ENCODE assay signal across 9 cellular contexts in genomic region chr9:27548055-27548741, GRCh38. TPM values are rescaled to one million over a fixed set of nuclear protein-coding genes. Genes with fewer than 3 reads are reported as not detected.
DNase-seq lines count a peak whose midpoint lies in the region; ATAC-seq, FAIRE-seq and TF ChIP-seq lines count a peak whose summit lies in the region.
"Had no signal": no experiment of that assay in that cellular context is flagged by ENCODE, and none has a peak within 500 bp of the region (broad histone marks: within the 10 kb centered on the region; RNA-seq: fewer than 3 reads in every experiment).

No MANE protein-coding gene starts in this region.

- H3K9ac ChIP-seq in Loucy (ENCODE audit: low read depth, low read length, poor library complexity, severe bottlenecking) (no peak overlapping the region), HepG2 (ENCODE audit: insufficient read depth, low read depth, low read length) (no peak overlapping the region)

- no peak for TF ChIP-seq RAD21 in HepG2 (CRISPR knock-in tag; IDR thresholded peaks at IDR 0.05)

- TF ChIP-seq EP300 in HepG2 (IDR thresholded peaks at IDR 0.05; ENCODE audit: low read depth in 2 of 2, low read length in 2 of 2) (no peak), HepG2 (CRISPR knock-in tag; IDR thresholded peaks at IDR 0.05; ENCODE audit: borderline replicate concordance) (no peak)

- H3K79me2 ChIP-seq in Loucy (ENCODE audit: insufficient read depth, low read length) (no peaks in the 10 kb centered on the region), HepG2 (ENCODE audit: insufficient read depth, low read length) (no peaks in the 10 kb centered on the region)

- H3K27me3 ChIP-seq in Loucy (ENCODE audit: insufficient read depth, low read length, poor library complexity, severe bottlenecking) (no peaks in the 10 kb centered on the region), brain microvascular endothelial cell (replicated peaks) (no peaks in the 10 kb centered on the region), HepG2 (ENCODE audit: control insufficient read depth in 1 of 2, insufficient read depth in 2 of 2, low read length in 2 of 2) (no peaks in the 10 kb centered on the region)
- H3K27me3 ChIP-seq: neutrophil had no signal

- no peaks in the 10 kb centered on the region for H3F3A ChIP-seq in Loucy (ENCODE audit: low read depth)

- in situ Hi-C loops in brain microvascular endothelial cell (cut with HindIII; ENCODE audit: low pct_ligation_motif_present, low sequenced_read_pairs) (no loop called here), HepG2 (cut with HindIII; ENCODE audit: extremely low pct_ligation_motif_present, low pct_unique_long_range_greater_than_20kb) (no loop called here)

- H3K9me3 ChIP-seq in Loucy (ENCODE audit: insufficient read depth, low read depth, low read length) (no peaks in the 10 kb centered on the region), HepG2 (ENCODE audit: low read length) (no peaks in the 10 kb centered on the region)
- H3K9me3 ChIP-seq: neutrophil had no signal

- TF ChIP-seq POLR2A in HepG2 (IDR thresholded peaks at IDR 0.05; ENCODE audit: insufficient read depth in 1 of 2, low read depth in 2 of 2, low read length in 2 of 2): no peak

- CTCF ChIA-PET in HepG2 (lab: Yijun Ruan, JAX; ENCODE audit: low intra/inter-chr PET ratio, low total read pairs): interaction anchor here (0.8 to 2.2 kb wide), 3 partner anchors 213 to 216 kb away, joined by 3 to 21 read pairs (median 3); no protein-coding TSS in a partner anchor

- peak; percentile 64; the same call in 2 of the 3 replicates for ATAC-seq in HepG2

- H3K4me1 ChIP-seq in Loucy (ENCODE audit: insufficient read depth, low read length, poor library complexity, severe bottlenecking) (no peaks in the 10 kb centered on the region), HepG2 (ENCODE audit: insufficient read depth, low read length) (no peaks in the 10 kb centered on the region)

- TF ChIP-seq CTCF in GM12873 (IDR thresholded peaks at IDR 0.05; ENCODE audit: insufficient read depth, low read depth, low read length, missing control alignments) (peak; percentile 30), Loucy (conservative IDR thresholded peaks at IDR 0.05; ENCODE audit: low read length) (peak; percentile 62), brain microvascular endothelial cell (IDR thresholded peaks at IDR 0.05; ENCODE audit: low read depth, low read length, missing control alignments) (peak; percentile 39), HepG2 (CRISPR knock-in tag; IDR thresholded peaks at IDR 0.05) (peak; percentile 56)

- WGBS in HepG2 (ENCODE audit: low lambda C conversion rate): 62% methylated on average over 10 of the region's 10 CpGs

- intact Hi-C loops in HepG2 (cut with micrococcal nuclease; ENCODE audit: unreplicated experiment): loop anchor here (1.0 to 5.0 kb wide), 2 partner anchors 215 to 301 kb away; no protein-coding TSS in a partner anchor

- no peaks in the 10 kb centered on the region for H3K9me2 ChIP-seq in Loucy (replicated peaks; ENCODE audit: low read depth, low read length)

- FAIRE-seq in HepG2 (lab: Jason Lieb, UNC): peak; percentile 18

- no peak for DNase-seq in brain microvascular endothelial cell
- DNase-seq in HepG2 (ENCODE audit: low spot score): no peak
- no peak for DNase-seq in OCI-M2 (lab: John Stamatoyannopoulos, UW; ENCODE audit: unreplicated experiment)
- DNase-seq in cerebellar nuclear complex (lab: John Stamatoyannopoulos, UW): no peak
- no peak for DNase-seq in HuH-7.5 (ENCODE audit: low spot score)

- POLR2A ChIA-PET in HepG2 (lab: Yijun Ruan, JAX): no interaction called here

- H3K4me2 ChIP-seq in Loucy (ENCODE audit: low read depth, low read length, poor library complexity, severe bottlenecking) (no peak overlapping the region), HepG2 (ENCODE audit: low read depth, low read length) (no peak overlapping the region)

- H3K36me3 ChIP-seq in Loucy (ENCODE audit: insufficient read depth, low read length): no peaks in the 10 kb centered on the region
- H3K36me3 ChIP-seq in brain microvascular endothelial cell (replicated peaks): no peaks in the 10 kb centered on the region
- no peaks in the 10 kb centered on the region for H3K36me3 ChIP-seq in HepG2 (replicated peaks in 1 of 2; ENCODE audit: control insufficient read depth in 1 of 2, insufficient read depth in 2 of 2, low read length in 2 of 2)

- H3K27ac ChIP-seq in brain microvascular endothelial cell (no peak overlapping the region), HepG2 (ENCODE audit: extremely low read length, insufficient read depth, low read length) (no peak overlapping the region)
- H3K27ac ChIP-seq: neutrophil had no signal

- H2AFZ ChIP-seq in Loucy (ENCODE audit: low read length) (no peak overlapping the region), HepG2 (ENCODE audit: low read length) (no peak overlapping the region)

- BruUV-seq in HepG2 (replicated peaks; lab: Mats Ljungman, UMichigan): no TSS peak

- H3K4me3 ChIP-seq in Loucy (ENCODE audit: low read length, poor library complexity, severe bottlenecking): no peak overlapping the region
- H3K4me3 ChIP-seq in brain microvascular endothelial cell (ENCODE audit: low read depth, low read length): no peak overlapping the region
- H3K4me3 ChIP-seq in HepG2 (replicated peaks in 1 of 3; ENCODE audit: insufficient read depth in 1 of 3, low read depth in 2 of 3, low read length in 3 of 3): no peak overlapping the region

- H4K20me1 ChIP-seq in Loucy (ENCODE audit: insufficient read depth, low read length, poor library complexity, severe bottlenecking) (no peaks in the 10 kb centered on the region), HepG2 (ENCODE audit: insufficient read depth, low read length) (no peaks in the 10 kb centered on the region)

RNA-seq across cellular contexts. Expression of gene MOB3B, which starts 18.6 kb away (rescaled TPM):
- 0.03 and 0.09 TPM in 2 replicates for total RNA-seq in HepG2 (2016; rRNA removed; fragmentation: Illumina TruSeq; extraction: Trizol)
- total RNA-seq in HepG2 (2016; cell fraction: cytosol; rRNA removed; fragmentation: Illumina TruSeq; extraction: Trizol; ENCODE audit: low read depth): not detected in 2 replicates
- total RNA-seq in HepG2 (2016; cell fraction: insoluble cytoplasmic fraction; rRNA removed; fragmentation: Illumina TruSeq; extraction: Trizol): 0.06 TPM in 2 replicates
- total RNA-seq in HepG2 (2016; cell fraction: membrane; rRNA removed; fragmentation: Illumina TruSeq; extraction: Trizol): 0.03 and 0.09 TPM in 2 replicates
- not detected in 2 replicates for total RNA-seq in HepG2 (2016; cell fraction: nucleus; rRNA removed; fragmentation: Illumina TruSeq; extraction: Trizol)
- polyA plus RNA-seq in HepG2 (2011; rRNA removed): 0.03 TPM in 2 replicates
- polyA plus RNA-seq in HepG2 (2011; cell fraction: cytosol; rRNA removed): 0.01 and 0.03 TPM in 2 replicates
- polyA plus RNA-seq in HepG2 (2011; cell fraction: nucleus; rRNA removed): 0.03 and 0.07 TPM in 2 replicates
- 0.04 and 0.09 TPM in 2 replicates for polyA plus RNA-seq in HepG2 (2012)
- polyA plus RNA-seq in HepG2 (2016; cell fraction: cytosol; fragmentation: Illumina TruSeq; extraction: Trizol; ENCODE audit: low read depth): not detected in 2 replicates
- polyA plus RNA-seq in HepG2 (2016; cell fraction: insoluble cytoplasmic fraction; fragmentation: Illumina TruSeq; extraction: Trizol; ENCODE audit: low read depth): 0.07 and 0.10 TPM in 2 replicates
- 0.03 TPM in 1 of 2 replicates, not detected in the other for polyA plus RNA-seq in HepG2 (2016; cell fraction: membrane; fragmentation: Illumina TruSeq; extraction: Trizol; ENCODE audit: low read depth)
- polyA plus RNA-seq in HepG2 (2016; cell fraction: nucleus; fragmentation: Illumina TruSeq; extraction: Trizol; ENCODE audit: insufficient read depth, low read depth): 0.11 TPM in 1 of 2 replicates, not detected in the other
- 0.02 and 15.4 TPM in 2 replicates for polyA minus RNA-seq in HepG2 (2011; rRNA and poly(A)+ RNA removed; ENCODE audit: low replicate concordance)
- polyA minus RNA-seq in HepG2 (2011; cell fraction: cytosol; rRNA and poly(A)+ RNA removed): not detected in 2 replicates
- polyA minus RNA-seq in HepG2 (2011; cell fraction: nucleus; rRNA and poly(A)+ RNA removed): 0.12 TPM in 1 of 2 replicates, not detected in the other

RNA-seq across cellular contexts. Expression of gene IFNK, which starts 24.1 kb away (rescaled TPM):
- not detected in 2 replicates for total RNA-seq in HepG2 (2016; rRNA removed; fragmentation: Illumina TruSeq; extraction: Trizol)
- not detected in 2 replicates for total RNA-seq in HepG2 (2016; cell fraction: cytosol; rRNA removed; fragmentation: Illumina TruSeq; extraction: Trizol; ENCODE audit: low read depth)
- not detected in 2 replicates for total RNA-seq in HepG2 (2016; cell fraction: insoluble cytoplasmic fraction; rRNA removed; fragmentation: Illumina TruSeq; extraction: Trizol)
- total RNA-seq in HepG2 (2016; cell fraction: membrane; rRNA removed; fragmentation: Illumina TruSeq; extraction: Trizol): not detected in 2 replicates
- total RNA-seq in HepG2 (2016; cell fraction: nucleus; rRNA removed; fragmentation: Illumina TruSeq; extraction: Trizol): not detected in 2 replicates
- not detected in 2 replicates for polyA plus RNA-seq in HepG2 (2011; rRNA removed)
- not detected in 2 replicates for polyA plus RNA-seq in HepG2 (2011; cell fraction: cytosol; rRNA removed)
- polyA plus RNA-seq in HepG2 (2011; cell fraction: nucleus; rRNA removed): not detected in 2 replicates
- polyA plus RNA-seq in HepG2 (2012): not detected in 2 replicates
- polyA plus RNA-seq in HepG2 (2016; cell fraction: cytosol; fragmentation: Illumina TruSeq; extraction: Trizol; ENCODE audit: low read depth): not detected in 2 replicates
- polyA plus RNA-seq in HepG2 (2016; cell fraction: insoluble cytoplasmic fraction; fragmentation: Illumina TruSeq; extraction: Trizol; ENCODE audit: low read depth): not detected in 2 replicates
- not detected in 2 replicates for polyA plus RNA-seq in HepG2 (2016; cell fraction: membrane; fragmentation: Illumina TruSeq; extraction: Trizol; ENCODE audit: low read depth)
- polyA plus RNA-seq in HepG2 (2016; cell fraction: nucleus; fragmentation: Illumina TruSeq; extraction: Trizol; ENCODE audit: insufficient read depth, low read depth): not detected in 2 replicates
- not detected in 2 replicates for polyA minus RNA-seq in HepG2 (2011; rRNA and poly(A)+ RNA removed; ENCODE audit: low replicate concordance)
- polyA minus RNA-seq in HepG2 (2011; cell fraction: cytosol; rRNA and poly(A)+ RNA removed): not detected in 2 replicates
- polyA minus RNA-seq in HepG2 (2011; cell fraction: nucleus; rRNA and poly(A)+ RNA removed): not detected in 2 replicates
- total RNA-seq: T-helper 1 cell treated with Interleukin-12 subunit alpha and Interleukin-12 subunit beta and Interleukin-4 antibody, amounts not matched to agents 30 ng/mL and 1 ng/mL, for 36 hours had no signal

RNA-seq across cellular contexts. Expression of gene C9orf72, which starts 25.1 kb away (rescaled TPM):
- 3.1 and 4.5 TPM in 2 replicates for total RNA-seq in HepG2 (2016; rRNA removed; fragmentation: Illumina TruSeq; extraction: Trizol)
- 0.81 and 0.88 TPM in 2 replicates for total RNA-seq in HepG2 (2016; cell fraction: cytosol; rRNA removed; fragmentation: Illumina TruSeq; extraction: Trizol; ENCODE audit: low read depth)
- 3.4 and 4.6 TPM in 2 replicates for total RNA-seq in HepG2 (2016; cell fraction: insoluble cytoplasmic fraction; rRNA removed; fragmentation: Illumina TruSeq; extraction: Trizol)
- total RNA-seq in HepG2 (2016; cell fraction: membrane; rRNA removed; fragmentation: Illumina TruSeq; extraction: Trizol): 1.3 and 1.7 TPM in 2 replicates
- 8.0 and 9.1 TPM in 2 replicates for total RNA-seq in HepG2 (2016; cell fraction: nucleus; rRNA removed; fragmentation: Illumina TruSeq; extraction: Trizol)
- 5.2 and 5.9 TPM in 2 replicates for polyA plus RNA-seq in HepG2 (2011; rRNA removed)
- polyA plus RNA-seq in HepG2 (2011; cell fraction: cytosol; rRNA removed): 0.94 and 2.1 TPM in 2 replicates
- polyA plus RNA-seq in HepG2 (2011; cell fraction: nucleus; rRNA removed): 7.7 and 10.3 TPM in 2 replicates
- 6.4 and 10.0 TPM in 2 replicates for polyA plus RNA-seq in HepG2 (2012)
- polyA plus RNA-seq in HepG2 (2016; cell fraction: cytosol; fragmentation: Illumina TruSeq; extraction: Trizol; ENCODE audit: low read depth): 0.33 and 0.44 TPM in 2 replicates
- polyA plus RNA-seq in HepG2 (2016; cell fraction: insoluble cytoplasmic fraction; fragmentation: Illumina TruSeq; extraction: Trizol; ENCODE audit: low read depth): 2.7 and 2.9 TPM in 2 replicates
- 0.84 and 1.1 TPM in 2 replicates for polyA plus RNA-seq in HepG2 (2016; cell fraction: membrane; fragmentation: Illumina TruSeq; extraction: Trizol; ENCODE audit: low read depth)
- 7.7 and 8.0 TPM in 2 replicates for polyA plus RNA-seq in HepG2 (2016; cell fraction: nucleus; fragmentation: Illumina TruSeq; extraction: Trizol; ENCODE audit: insufficient read depth, low read depth)
- 4.3 and 5.2 TPM in 2 replicates for polyA minus RNA-seq in HepG2 (2011; rRNA and poly(A)+ RNA removed; ENCODE audit: low replicate concordance)
- 2.4 and 3.7 TPM in 2 replicates for polyA minus RNA-seq in HepG2 (2011; cell fraction: cytosol; rRNA and poly(A)+ RNA removed)
- 34.9 and 41.5 TPM in 2 replicates for polyA minus RNA-seq in HepG2 (2011; cell fraction: nucleus; rRNA and poly(A)+ RNA removed)
